8 cellular contexts compared by ENCODE assay signal in the genomic region with DNA sequence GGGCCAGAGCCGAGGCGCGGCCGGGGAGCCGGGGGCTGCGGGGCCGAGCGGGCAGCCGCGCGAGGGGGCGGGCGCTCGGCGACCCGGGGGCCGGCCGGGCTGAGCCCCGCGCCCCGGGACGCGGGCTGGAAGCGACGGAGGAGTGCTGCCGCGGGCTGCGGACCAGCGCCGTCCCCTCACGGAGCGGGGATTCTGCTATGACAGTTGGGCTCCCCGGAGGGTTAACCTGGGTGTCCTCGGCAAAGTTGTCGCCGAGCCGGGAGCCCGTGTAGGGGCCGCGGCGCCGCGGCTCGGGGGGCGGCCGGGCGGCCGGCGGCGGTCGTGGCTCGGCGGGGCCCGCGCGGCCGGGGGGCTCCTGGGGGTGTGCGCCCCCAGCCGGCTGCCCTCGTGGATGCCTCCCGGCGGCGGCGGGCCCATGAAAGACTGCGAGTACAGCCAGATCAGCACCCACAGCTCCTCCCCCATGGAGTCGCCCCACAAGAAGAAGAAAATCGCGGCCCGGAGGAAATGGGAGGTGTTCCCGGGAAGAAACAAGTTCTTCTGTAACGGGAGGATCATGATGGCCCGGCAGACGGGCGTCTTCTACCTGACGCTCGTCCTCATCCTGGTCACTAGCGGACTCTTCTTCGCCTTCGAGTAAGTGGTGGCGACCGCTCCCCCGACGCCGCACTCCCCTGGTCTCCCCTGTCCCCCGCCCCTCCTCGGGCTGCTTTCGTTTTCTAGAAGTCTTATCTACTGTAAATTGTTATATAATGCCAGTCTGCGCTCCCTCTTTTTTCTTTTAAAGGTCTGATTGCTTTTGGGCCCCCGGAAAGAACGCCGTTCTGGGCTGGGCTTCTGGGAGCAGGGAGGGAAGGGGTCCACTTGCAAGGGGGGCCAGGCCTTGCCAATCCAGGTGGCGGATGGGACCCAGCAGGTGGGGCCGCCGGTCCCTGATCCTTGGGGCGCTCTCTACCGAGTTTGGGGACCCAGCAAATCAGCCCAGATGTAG.
A peak's percentile ranks its signal among the peaks of the same experiment; 100 is the strongest.
DNase-seq lines count a peak whose midpoint lies in the region; ATAC-seq and TF ChIP-seq lines count a peak whose summit lies in the region.

No MANE protein-coding gene starts in this region.

- peak; percentile 31; the same call in 1 of the 2 replicates for TF ChIP-seq CTCF in LNCAP (IDR thresholded peaks at IDR 0.05)

- ATAC-seq in GM21737 (IDR thresholded peaks at IDR 0.05; ENCODE audit: unreplicated experiment), result peak; percentile 26
- peak; percentile 0 to 14 for ATAC-seq in activated CD4-positive, CD25-positive, alpha-beta regulatory T cell treated with anti-CD3 and anti-CD28 coated beads, Interleukin-2, amount 50 U/mL, for 24 hours

- DNase-seq in GM03348 (ENCODE audit: low spot score) (peak; percentile 87), cerebellar cortex (ENCODE audit: low spot score) (peak; percentile 46), kidney tubule cell (ENCODE audit: low spot score) (peak; percentile 63), COR-L47 (lab: John Stamatoyannopoulos, UW) (no peak)
- DNase-seq in stimulated activated CD4-positive, alpha-beta T cell treated with anti-CD3 and anti-CD28 coated beads, Interleukin-1b, Interleukin-23, amount 100 ng/mL, for 24 hours (ENCODE audit: low read depth in 4 of 4, low spot score in 1 of 4), result peak; percentile 11 to 44 (median 34)
